ENCODE assay signal across 1 cellular context in the genomic region with DNA sequence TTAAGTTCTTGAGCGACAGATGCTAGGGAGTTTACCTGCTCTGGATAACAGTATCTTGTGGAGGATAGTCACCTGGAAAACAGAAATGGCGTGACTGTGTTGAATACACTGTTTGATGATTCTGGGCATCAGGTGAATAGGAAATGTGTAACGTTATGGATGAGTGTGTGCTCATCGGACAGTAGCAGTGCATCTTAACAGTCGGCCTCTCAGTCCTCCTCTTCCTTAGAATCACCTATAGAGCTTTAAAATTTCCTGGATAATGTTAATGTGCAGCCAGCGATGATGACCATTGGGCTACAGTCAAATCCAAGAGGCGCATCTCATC.
TF ChIP-seq lines count a peak whose summit lies in the region.

No MANE protein-coding gene starts in this region.

TF ChIP-seq in GM23338, 12 proteins besides CTCF, POLR2A, EP300 and RAD21 (continued from another document):
- TF ChIP-seq, protein P1, sequence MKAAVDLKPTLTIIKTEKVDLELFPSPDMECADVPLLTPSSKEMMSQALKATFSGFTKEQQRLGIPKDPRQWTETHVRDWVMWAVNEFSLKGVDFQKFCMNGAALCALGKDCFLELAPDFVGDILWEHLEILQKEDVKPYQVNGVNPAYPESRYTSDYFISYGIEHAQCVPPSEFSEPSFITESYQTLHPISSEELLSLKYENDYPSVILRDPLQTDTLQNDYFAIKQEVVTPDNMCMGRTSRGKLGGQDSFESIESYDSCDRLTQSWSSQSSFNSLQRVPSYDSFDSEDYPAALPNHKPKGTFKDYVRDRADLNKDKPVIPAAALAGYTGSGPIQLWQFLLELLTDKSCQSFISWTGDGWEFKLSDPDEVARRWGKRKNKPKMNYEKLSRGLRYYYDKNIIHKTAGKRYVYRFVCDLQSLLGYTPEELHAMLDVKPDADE (IDR thresholded peaks at IDR 0.05): no peak
